In genomic region chr19:10503002-10503789, GRCh38 we compare ENCODE assay signal across 1 cellular context.
TF ChIP-seq lines count a peak whose summit lies in the region.

TSS of gene KEAP1 (minus strand) at chr19:10503356. CDS start at chr19:10500033, 3,323 bp downstream.

TF ChIP-seq in K562, 482 proteins besides CTCF, POLR2A, EP300 and RAD21 (continued from another document and continues in another):
- TF ChIP-seq, protein P1, sequence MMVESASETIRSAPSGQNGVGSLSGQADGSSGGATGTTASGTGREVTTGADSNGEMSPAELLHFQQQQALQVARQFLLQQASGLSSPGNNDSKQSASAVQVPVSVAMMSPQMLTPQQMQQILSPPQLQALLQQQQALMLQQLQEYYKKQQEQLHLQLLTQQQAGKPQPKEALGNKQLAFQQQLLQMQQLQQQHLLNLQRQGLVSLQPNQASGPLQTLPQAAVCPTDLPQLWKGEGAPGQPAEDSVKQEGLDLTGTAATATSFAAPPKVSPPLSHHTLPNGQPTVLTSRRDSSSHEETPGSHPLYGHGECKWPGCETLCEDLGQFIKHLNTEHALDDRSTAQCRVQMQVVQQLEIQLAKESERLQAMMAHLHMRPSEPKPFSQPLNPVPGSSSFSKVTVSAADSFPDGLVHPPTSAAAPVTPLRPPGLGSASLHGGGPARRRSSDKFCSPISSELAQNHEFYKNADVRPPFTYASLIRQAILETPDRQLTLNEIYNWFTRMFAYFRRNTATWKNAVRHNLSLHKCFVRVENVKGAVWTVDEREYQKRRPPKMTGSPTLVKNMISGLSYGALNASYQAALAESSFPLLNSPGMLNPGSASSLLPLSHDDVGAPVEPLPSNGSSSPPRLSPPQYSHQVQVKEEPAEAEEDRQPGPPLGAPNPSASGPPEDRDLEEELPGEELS (CRISPR knock-in tag; IDR thresholded peaks at IDR 0.05; ENCODE audit: borderline replicate concordance), result peak; percentile 50; the same call in 1 of the 2 replicates
- peak; percentile 84 for TF ChIP-seq MAX (CRISPR knock-in tag; IDR thresholded peaks at IDR 0.05)
- no peak for TF ChIP-seq ZNF75A (CRISPR knock-in tag; IDR thresholded peaks at IDR 0.05)
- peak; percentile 69 for TF ChIP-seq U2AF1 (optimal IDR thresholded peaks at IDR 0.05; ENCODE audit: low read depth, low read length)
- no peak for TF ChIP-seq SNIP1 (IDR thresholded peaks at IDR 0.05; ENCODE audit: low read depth)
- TF ChIP-seq MGA (IDR thresholded peaks at IDR 0.05), result peak; percentile 99
- 0 out of 2 replicates have a peak, but pooled peaks have one; percentile 18 for TF ChIP-seq MBD1 (CRISPR knock-in tag; IDR thresholded peaks at IDR 0.05)
- TF ChIP-seq MECOM (CRISPR knock-in tag; IDR thresholded peaks at IDR 0.05), result peak; percentile 47; the same call in 1 of the 2 replicates
- no peak for TF ChIP-seq NR2C1 (IDR thresholded peaks at IDR 0.05)
- TF ChIP-seq NR2C1 (tag; IDR thresholded peaks at IDR 0.05), result no peak
- no peak for TF ChIP-seq MITF (IDR thresholded peaks at IDR 0.05)
- peak; percentile 82 for TF ChIP-seq CEBPG (CRISPR knock-in tag; IDR thresholded peaks at IDR 0.05)
- TF ChIP-seq CEBPG (tag; conservative IDR thresholded peaks at IDR 0.05 in 1 of 2, IDR thresholded peaks at IDR 0.05 in 1 of 2), result peak; percentile 74 to 90
- TF ChIP-seq HNRNPH1 (optimal IDR thresholded peaks at IDR 0.05; ENCODE audit: low read depth, low read length), result no peak
- no peak; the same call in 1 of the 2 replicates for TF ChIP-seq SIN3B (IDR thresholded peaks at IDR 0.05; ENCODE audit: low read depth)
- no peak; the same call in 1 of the 2 replicates for TF ChIP-seq SRSF3 (IDR thresholded peaks at IDR 0.05; ENCODE audit: insufficient read depth, low read length)
- no peak for TF ChIP-seq RFX1 (IDR thresholded peaks at IDR 0.05)
- 0 out of 4 replicates have a peak, but pooled peaks of 1 of the 2 experiments have one; percentile 21 for TF ChIP-seq NONO (IDR thresholded peaks at IDR 0.05; ENCODE audit: low read depth in 2 of 2, low read length in 1 of 2)
- TF ChIP-seq PCBP1 (IDR thresholded peaks at IDR 0.05; ENCODE audit: low read depth, low read length, poor library complexity, severe bottlenecking), result peak; percentile 16
- TF ChIP-seq, protein P2, sequence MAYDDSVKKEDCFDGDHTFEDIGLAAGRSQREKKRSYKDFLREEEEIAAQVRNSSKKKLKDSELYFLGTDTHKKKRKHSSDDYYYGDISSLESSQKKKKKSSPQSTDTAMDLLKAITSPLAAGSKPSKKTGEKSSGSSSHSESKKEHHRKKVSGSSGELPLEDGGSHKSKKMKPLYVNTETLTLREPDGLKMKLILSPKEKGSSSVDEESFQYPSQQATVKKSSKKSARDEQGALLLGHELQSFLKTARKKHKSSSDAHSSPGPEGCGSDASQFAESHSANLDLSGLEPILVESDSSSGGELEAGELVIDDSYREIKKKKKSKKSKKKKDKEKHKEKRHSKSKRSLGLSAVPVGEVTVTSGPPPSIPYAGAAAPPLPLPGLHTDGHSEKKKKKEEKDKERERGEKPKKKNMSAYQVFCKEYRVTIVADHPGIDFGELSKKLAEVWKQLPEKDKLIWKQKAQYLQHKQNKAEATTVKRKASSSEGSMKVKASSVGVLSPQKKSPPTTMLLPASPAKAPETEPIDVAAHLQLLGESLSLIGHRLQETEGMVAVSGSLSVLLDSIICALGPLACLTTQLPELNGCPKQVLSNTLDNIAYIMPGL (CRISPR knock-in tag; IDR thresholded peaks at IDR 0.05), result 0 out of 2 replicates have a peak, but pooled peaks have one; percentile 29
- TF ChIP-seq, protein P3, sequence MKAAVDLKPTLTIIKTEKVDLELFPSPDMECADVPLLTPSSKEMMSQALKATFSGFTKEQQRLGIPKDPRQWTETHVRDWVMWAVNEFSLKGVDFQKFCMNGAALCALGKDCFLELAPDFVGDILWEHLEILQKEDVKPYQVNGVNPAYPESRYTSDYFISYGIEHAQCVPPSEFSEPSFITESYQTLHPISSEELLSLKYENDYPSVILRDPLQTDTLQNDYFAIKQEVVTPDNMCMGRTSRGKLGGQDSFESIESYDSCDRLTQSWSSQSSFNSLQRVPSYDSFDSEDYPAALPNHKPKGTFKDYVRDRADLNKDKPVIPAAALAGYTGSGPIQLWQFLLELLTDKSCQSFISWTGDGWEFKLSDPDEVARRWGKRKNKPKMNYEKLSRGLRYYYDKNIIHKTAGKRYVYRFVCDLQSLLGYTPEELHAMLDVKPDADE (conservative IDR thresholded peaks at IDR 0.05; ENCODE audit: control insufficient read depth, low read depth, low read length), result 0 out of 2 replicates have a peak, but pooled peaks have one; percentile 20
